32 cellular contexts compared by ENCODE assay signal in genomic region chr7:100731937-100732636, GRCh38. TPM values are rescaled to one million over a fixed set of nuclear protein-coding genes. Genes with fewer than 3 reads are reported as not detected.
"Had no signal": no experiment of that assay in that cellular context is flagged by ENCODE, and none has a peak within 500 bp of the region (broad histone marks: within the 10 kb centered on the region; RNA-seq: fewer than 3 reads in every experiment).

No MANE protein-coding gene starts in this region.

- H3K4me1 Mint-ChIP-seq: endodermal cell had no signal

- H3K4me3 Mint-ChIP-seq: dendritic cell treated with granulocyte-macrophage colony-stimulating factor and Interleukin-4, amounts not matched to agents 40 ng/mL and 50 ng/mL, for 4 days; effector memory CD8-positive, alpha-beta T cell; endodermal cell; naive thymus-derived CD4-positive, alpha-beta T cell had no signal

- H3K9me3 Mint-ChIP-seq: dendritic cell treated with granulocyte-macrophage colony-stimulating factor and Interleukin-4, amounts not matched to agents 40 ng/mL and 50 ng/mL, for 4 days; effector memory CD8-positive, alpha-beta T cell; endodermal cell; naive thymus-derived CD4-positive, alpha-beta T cell had no signal

- DNase-seq: cortex of kidney; effector CD8-positive, alpha-beta T cell; effector memory CD8-positive, alpha-beta T cell; endodermal cell; erythroblast; esophagus squamous epithelium; foreskin fibroblast; foreskin melanocyte; gastrocnemius medialis; glutamatergic neuron; head of caudate nucleus; heart right ventricle; hippocampal formation; left cardiac atrium; left ventricle myocardium superior; lower lobe of right lung; mesendoderm; midbrain; naive thymus-derived CD4-positive, alpha-beta T cell had no signal

- H3K4me1 ChIP-seq: esophagus squamous epithelium, gastrocnemius medialis, heart right ventricle, left lung, lower lobe of right lung had no signal

- ATAC-seq: effector memory CD8-positive, alpha-beta T cell; esophagus mucosa; gastrocnemius medialis; heart right ventricle; left cardiac atrium; left lung; left ventricle myocardium superior; lower lobe of right lung; naive thymus-derived CD4-positive, alpha-beta T cell had no signal

- H3K36me3 ChIP-seq: esophagus squamous epithelium, gastrocnemius medialis, heart right ventricle, left lung, lower lobe of right lung had no signal

- H3K9me3 ChIP-seq: esophagus squamous epithelium, gastrocnemius medialis, heart right ventricle, left lung, lower lobe of right lung had no signal

- H3K36me3 Mint-ChIP-seq: naive thymus-derived CD4-positive, alpha-beta T cell had no signal

- FAIRE-seq: endometrium, islet of Langerhans, keratinocyte had no signal

- H3K4me3 ChIP-seq: esophagus squamous epithelium, gastrocnemius medialis, heart right ventricle, left lung, lower lobe of right lung had no signal

- H3K27ac Mint-ChIP-seq: dendritic cell treated with granulocyte-macrophage colony-stimulating factor and Interleukin-4, amounts not matched to agents 40 ng/mL and 50 ng/mL, for 4 days; effector memory CD8-positive, alpha-beta T cell; endodermal cell; naive thymus-derived CD4-positive, alpha-beta T cell had no signal

- H3K27me3 ChIP-seq: esophagus squamous epithelium had no signal

- H3K27ac ChIP-seq: epithelial cell of prostate, esophagus squamous epithelium, gastrocnemius medialis, heart right ventricle, left lung, lower lobe of right lung had no signal

RNA-seq across cellular contexts. Expression of gene ZAN, which starts 1.3 kb away (rescaled TPM):
- total RNA-seq: dermis microvascular lymphatic vessel endothelial cell; endodermal cell; gastrocnemius medialis; glomerular endothelial cell; heart right ventricle; kidney epithelial cell; left cardiac atrium; left lung; left ventricle myocardium superior; lower lobe of right lung; lung microvascular endothelial cell; mononuclear cell; mucosa of gallbladder; naive thymus-derived CD4-positive, alpha-beta T cell had no signal
- polyA plus RNA-seq: heart right ventricle; naive thymus-derived CD4-positive, alpha-beta T cell had no signal

RNA-seq across cellular contexts. Expression of gene EPO, which starts 11.8 kb away (rescaled TPM):
- total RNA-seq: dermis microvascular lymphatic vessel endothelial cell; esophagus mucosa; esophagus squamous epithelium; gastrocnemius medialis; glomerular endothelial cell; kidney epithelial cell; left cardiac atrium; left lung; left ventricle myocardium superior; lower lobe of right lung; lung microvascular endothelial cell; mononuclear cell; mucosa of gallbladder; naive thymus-derived CD4-positive, alpha-beta T cell had no signal
- polyA plus RNA-seq: heart right ventricle; naive thymus-derived CD4-positive, alpha-beta T cell had no signal
